Comparison of ENCODE assay signal across 15 cellular contexts in genomic region chr17:76687278-76688164, GRCh38. TPM values are rescaled to one million over a fixed set of nuclear protein-coding genes. Genes with fewer than 3 reads are reported as not detected.
DNase-seq lines count a peak whose midpoint lies in the region; ATAC-seq, FAIRE-seq and TF ChIP-seq lines count a peak whose summit lies in the region.
"Had no signal": no experiment of that assay in that cellular context is flagged by ENCODE, and none has a peak within 500 bp of the region (broad histone marks: within the 10 kb centered on the region; RNA-seq: fewer than 3 reads in every experiment).

No MANE protein-coding gene starts in this region.

- no peak for ATAC-seq in GM21423 (IDR thresholded peaks at IDR 0.05; ENCODE audit: unreplicated experiment)
- ATAC-seq in HG03095 (IDR thresholded peaks at IDR 0.05; ENCODE audit: unreplicated experiment), result no peak
- ATAC-seq: activated CD4-positive, CD25-positive, alpha-beta regulatory T cell treated with anti-CD3 and anti-CD28 coated beads, Interleukin-2, amount 50 U/mL, for 24 hours had no signal

- TF ChIP-seq CTCF in glutamatergic neuron (IDR thresholded peaks at IDR 0.05; ENCODE audit: partially characterized antibody, unreplicated experiment), result no peak
- TF ChIP-seq CTCF in nephron progenitor cell (IDR thresholded peaks at IDR 0.05), result no peak
- TF ChIP-seq CTCF in thyroid gland (IDR thresholded peaks at IDR 0.05), result no peak

- H3K27me3 Mint-ChIP-seq in glutamatergic neuron (ENCODE audit: unreplicated experiment) (peaks cover 4% of the 10 kb centered on the region), nephron progenitor cell (ENCODE audit: low read depth, poor library complexity) (peaks cover 19% of the 10 kb centered on the region)

- H3K36me3 Mint-ChIP-seq in glutamatergic neuron (ENCODE audit: unreplicated experiment) (no peaks in the 10 kb centered on the region), nephron progenitor cell (ENCODE audit: low read depth) (no peaks in the 10 kb centered on the region)

- peak in 1 of 2 donors; percentile 45 for TF ChIP-seq POLR2A in thyroid gland (IDR thresholded peaks at IDR 0.05)
- no peak for TF ChIP-seq POLR2A in GM12891 (IDR thresholded peaks at IDR 0.05; ENCODE audit: low read depth, low read length)

- H3K9me3 ChIP-seq in SJCRH30 (replicated peaks) (no peaks in the 10 kb centered on the region), thyroid gland (no peaks in the 10 kb centered on the region)

- H3K4me1 Mint-ChIP-seq in glutamatergic neuron (ENCODE audit: low read depth, unreplicated experiment) (peaks cover 40% of the 10 kb centered on the region), nephron progenitor cell (peaks cover 70% of the 10 kb centered on the region)

- H3K27ac Mint-ChIP-seq in glutamatergic neuron (ENCODE audit: unreplicated experiment) (peak overlapping the region; percentile 81), nephron progenitor cell (peak overlapping the region; percentile 82)

- DNase-seq in SJCRH30 (no peak), glutamatergic neuron (no peak), nephron progenitor cell (no peak), thyroid gland (peak; percentile 91 to 94), GM12891 (ENCODE audit: insufficient read length, low spot score) (no peak), MV-4-11 (lab: John Stamatoyannopoulos, UW) (no peak)
- DNase-seq: DMS153; NCI-H1417 treated with DMSO at 0.1 percent for 48 hours; stimulated activated CD4-positive, alpha-beta T cell treated with anti-CD3 and anti-CD28 coated beads, Interleukin-1b, Interleukin-23, amount 100 ng/mL, for 48 hours had no signal

- H3K27ac ChIP-seq in SJCRH30 (peak overlapping the region; percentile 53), thyroid gland (peak overlapping the region; percentile 88 to 94 (median 93))

- intact Hi-C loops in thyroid gland (cut with DNase I), result loop anchor here (10.0 kb wide), 1 partner anchor 163 kb away; no protein-coding TSS in a partner anchor

- peaks cover 3% of the 10 kb centered on the region; the same call in 1 of the 2 replicates for H3K36me3 ChIP-seq in SJCRH30
- peaks cover 15 to 16% of the 10 kb centered on the region in 2 donors for H3K36me3 ChIP-seq in thyroid gland

- no peak for FAIRE-seq in GM12891 (lab: Jason Lieb, UNC)
- FAIRE-seq: GM18507, H54 had no signal

- peaks cover 47% of the 10 kb centered on the region for H3K4me1 ChIP-seq in SJCRH30
- H3K4me1 ChIP-seq in thyroid gland, result peaks cover 40 to 85% of the 10 kb centered on the region in 2 donors

- no peaks in the 10 kb centered on the region for H3K27me3 ChIP-seq in SJCRH30
- no peaks in the 10 kb centered on the region for H3K27me3 ChIP-seq in thyroid gland

- H3K4me3 ChIP-seq in SJCRH30, result no peak overlapping the region
- no peak overlapping the region for H3K4me3 ChIP-seq in thyroid gland (replicated peaks in 1 of 3)

- H3K9me3 Mint-ChIP-seq in glutamatergic neuron (ENCODE audit: unreplicated experiment) (peaks cover 9% of the 10 kb centered on the region), nephron progenitor cell (no peaks in the 10 kb centered on the region)

- WGBS in thyroid gland, 2 donors, result 34 to 45% methylated on average over 24 to 26 of the region's 26 CpGs

- H3K4me3 Mint-ChIP-seq in glutamatergic neuron (ENCODE audit: unreplicated experiment) (peak overlapping the region; percentile 73), nephron progenitor cell (peak overlapping the region; percentile 66)

TF ChIP-seq in GM12891, 5 proteins besides CTCF, POLR2A, EP300 and RAD21:
- TF ChIP-seq POU2F2 (IDR thresholded peaks at IDR 0.05; ENCODE audit: low read depth, low read length) (no peak), SPI1 (IDR thresholded peaks at IDR 0.05; ENCODE audit: low read depth, low read length) (no peak), PAX5 (IDR thresholded peaks at IDR 0.05; ENCODE audit: insufficient read depth, low read length, severe bottlenecking) (no peak), POLR2AphosphoS5 (IDR thresholded peaks at IDR 0.05; ENCODE audit: low read depth, low read length) (no peak), TAF1 (IDR thresholded peaks at IDR 0.05; ENCODE audit: low read depth, low read length) (no peak)

RNA-seq across cellular contexts. Expression of gene MXRA7, which starts 23.2 kb away (rescaled TPM):
- total RNA-seq in SJCRH30 (2014; rRNA removed; shearing (Covaris generic)), result 245 and 247 TPM in 2 replicates
- total RNA-seq in glutamatergic neuron (ENCODE audit: unreplicated experiment) (236 TPM), thyroid gland (100 to 1,000 TPM; 362 to 576 (median 421) TPM)
- polyA plus RNA-seq in GM12891 (2012; ENCODE audit: low read depth, missing spikeins), result 0.42 TPM

RNA-seq across cellular contexts. Expression of gene JMJD6, which starts 38.9 kb away (rescaled TPM):
- 36.4 and 39.8 TPM in 2 replicates for total RNA-seq in SJCRH30 (2014; rRNA removed; shearing (Covaris generic))
- total RNA-seq in glutamatergic neuron (ENCODE audit: unreplicated experiment) (39.0 TPM), thyroid gland (10 to 100 TPM; 12.2 to 24.2 (median 20.7) TPM)
- polyA plus RNA-seq in GM12891 (2012; ENCODE audit: low read depth, missing spikeins), result 23.2 TPM

RNA-seq across cellular contexts. Expression of gene METTL23, which starts 39.1 kb away (rescaled TPM):
- total RNA-seq in SJCRH30 (2014; rRNA removed; shearing (Covaris generic)), result 33.3 and 39.5 TPM in 2 replicates
- total RNA-seq in glutamatergic neuron (ENCODE audit: unreplicated experiment) (24.3 TPM), thyroid gland (10 to 100 TPM; 33.6 to 58.3 (median 51.3) TPM)
- polyA plus RNA-seq in GM12891 (2012; ENCODE audit: low read depth, missing spikeins), result 38.7 TPM

RNA-seq across cellular contexts. Expression of gene ST6GALNAC1, which starts 44.0 kb away (rescaled TPM):
- not detected in 2 replicates for total RNA-seq in SJCRH30 (2014; rRNA removed; shearing (Covaris generic))
- not detected for total RNA-seq in glutamatergic neuron (ENCODE audit: unreplicated experiment)
- total RNA-seq in thyroid gland, result 1 to 10 TPM in 2 of 4 donors, under 1 TPM in 2; 0.29 to 7.0 (median 1.1) TPM
- not detected for polyA plus RNA-seq in GM12891 (2012; ENCODE audit: low read depth, missing spikeins)
- total RNA-seq: kidney epithelial cell had no signal

RNA-seq across cellular contexts. Expression of gene SRSF2, which starts 49.6 kb away (rescaled TPM):
- total RNA-seq in SJCRH30 (2014; rRNA removed; shearing (Covaris generic)), result 516 and 599 TPM in 2 replicates
- total RNA-seq in glutamatergic neuron (ENCODE audit: unreplicated experiment) (188 TPM), thyroid gland (100 to 1,000 TPM; 269 to 614 (median 400) TPM)
- 245 TPM for polyA plus RNA-seq in GM12891 (2012; ENCODE audit: low read depth, missing spikeins)

Comparison
In these comparisons a context has a peak if more than half of its experiments do, and no peak if none do; other contexts are left out.
1. DNase-seq: peak in thyroid gland (2 of 2); none in SJCRH30 (0 of 2), glutamatergic neuron (single experiment), nephron progenitor cell (single experiment), GM12891 (single experiment) and MV-4-11 (single experiment).